ENCODE assay signal across 10 cellular contexts in the genomic region with DNA sequence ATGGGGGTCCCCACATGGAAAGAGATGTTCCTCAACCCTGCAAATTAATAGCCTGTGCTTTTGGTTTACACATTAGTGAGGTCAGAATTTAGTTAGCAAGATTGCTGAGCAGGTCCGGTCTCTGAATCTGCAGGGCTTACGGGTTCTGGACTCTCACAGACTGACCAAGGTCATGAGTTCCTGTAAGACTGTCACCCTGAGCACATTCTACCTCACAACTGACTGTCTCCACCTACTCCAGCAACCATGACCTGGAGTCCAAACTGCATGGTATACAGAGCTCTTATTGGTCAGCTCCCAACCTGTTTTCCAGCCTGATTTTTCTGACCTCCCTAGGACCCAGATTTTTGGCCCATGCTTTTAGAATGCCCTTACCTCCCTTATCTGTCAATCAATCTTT. TPM values are rescaled to one million over a fixed set of nuclear protein-coding genes. Genes with fewer than 3 reads are reported as not detected.
A peak's percentile ranks its signal among the peaks of the same experiment; 100 is the strongest.
DNase-seq lines count a peak whose midpoint lies in the region; ATAC-seq and TF ChIP-seq lines count a peak whose summit lies in the region.
"Had no signal": no experiment of that assay in that cellular context is flagged by ENCODE, and none has a peak within 500 bp of the region (broad histone marks: within the 10 kb centered on the region; RNA-seq: fewer than 3 reads in every experiment).

No MANE protein-coding gene starts in this region.

- H3K27ac ChIP-seq in right atrium auricular region (peak overlapping the region; percentile 84 to 93), gastroesophageal sphincter (peak overlapping the region in 3 of 4 donors; percentile 80), psoas muscle (peak overlapping the region; percentile 56)

- TF ChIP-seq CTCF in right atrium auricular region (IDR thresholded peaks at IDR 0.05) (no peak), gastroesophageal sphincter (IDR thresholded peaks at IDR 0.05) (no peak), psoas muscle (IDR thresholded peaks at IDR 0.05) (no peak)

- DNase-seq in right atrium auricular region (ENCODE audit: low spot score) (peak; percentile 42), cardiac septum (ENCODE audit: low spot score) (no peak), psoas muscle (no peak), DMS 273 treated with DMSO at 0.1 percent for 48 hours (lab: John Stamatoyannopoulos, UW) (no peak), nucleus accumbens (lab: John Stamatoyannopoulos, UW) (no peak)
- no peak for DNase-seq in central memory CD4-positive, alpha-beta T cell
- DNase-seq: activated T-cell treated with anti-CD3 and anti-CD28 coated beads for 4 hours, NCI-H526 had no signal

- no peaks in the 10 kb centered on the region for H3K9me3 ChIP-seq in right atrium auricular region
- no peaks in the 10 kb centered on the region for H3K9me3 ChIP-seq in gastroesophageal sphincter
- H3K9me3 ChIP-seq in psoas muscle, result no peaks in the 10 kb centered on the region

- H3K4me1 ChIP-seq in right atrium auricular region, result peaks cover 0 to 99% of the 10 kb centered on the region in 2 donors
- peaks cover 7 to 69% (median 45%) of the 10 kb centered on the region in 3 donors for H3K4me1 ChIP-seq in gastroesophageal sphincter
- peaks cover 20% of the 10 kb centered on the region for H3K4me1 ChIP-seq in psoas muscle

- no peak for TF ChIP-seq POLR2A in gastroesophageal sphincter (IDR thresholded peaks at IDR 0.05)

- TF ChIP-seq EP300 in gastroesophageal sphincter (IDR thresholded peaks at IDR 0.05), result no peak

- 100% methylated on average over 2 of the region's 2 CpGs for WGBS in gastroesophageal sphincter (ENCODE audit: low coverage in 1 of 2), 2 donors
- 70 to 94% (median 90%) methylated on average over 2 of the region's 2 CpGs for WGBS in psoas muscle, 3 donors

- ATAC-seq in gastroesophageal sphincter (no peak), psoas muscle (no peak), HG02981 (IDR thresholded peaks at IDR 0.05; ENCODE audit: unreplicated experiment) (no peak)

- H3K4me3 ChIP-seq in right atrium auricular region (no peak overlapping the region), gastroesophageal sphincter (no peak overlapping the region), psoas muscle (no peak overlapping the region)

- intact Hi-C loops in cardiac septum (cut with DNase I) (no loop called here), psoas muscle (cut with DNase I) (no loop called here)

- H3K36me3 ChIP-seq in right atrium auricular region, result peaks cover 8% of the 10 kb centered on the region
- no peaks in the 10 kb centered on the region for H3K36me3 ChIP-seq in gastroesophageal sphincter
- H3K36me3 ChIP-seq in psoas muscle (ENCODE audit: insufficient read depth in 1 of 2, low read depth in 1 of 2), result no peaks in the 10 kb centered on the region

- H3K27me3 ChIP-seq in right atrium auricular region, result no peaks in the 10 kb centered on the region
- no peaks in the 10 kb centered on the region for H3K27me3 ChIP-seq in gastroesophageal sphincter
- H3K27me3 ChIP-seq in psoas muscle (ENCODE audit: insufficient read depth in 3 of 3, low read length in 2 of 3), result no peaks in the 10 kb centered on the region

RNA-seq across cellular contexts. Expression of gene DKK3, which starts 28.2 kb away (rescaled TPM):
- total RNA-seq in right atrium auricular region, result 1,000 to 10,000 TPM; 2,934 to 5,316 TPM
- total RNA-seq in cardiac septum, result 980 TPM
- total RNA-seq in gastroesophageal sphincter, result 100 to 1,000 TPM in 2 of 4 donors, 10 to 100 TPM in 2; 72.1 to 249 (median 127) TPM
- 10 to 100 TPM in 1 of 4 donors, 1 to 10 TPM in 3; 3.6 to 10.5 (median 5.0) TPM for total RNA-seq in psoas muscle
- polyA plus RNA-seq in psoas muscle, result 1 to 10 TPM; 2.8 to 4.1 (median 3.0) TPM

Comparison
In these comparisons a context has a peak if more than half of its experiments do, and no peak if none do; other contexts are left out.
1. RNA of gene DKK3, which starts 28.2 kb away (total RNA-seq): 2,934 to 5,316 TPM in right atrium auricular region, 980 TPM in cardiac septum (single experiment) and 72.1 to 249 TPM in gastroesophageal sphincter; 3.6 to 10.5 TPM in psoas muscle; every median in the first group is over 4 times any median in the second.
2. Peak in every context shown above with its lines, with median percentiles within 50 percentile points of each other: H3K27ac ChIP-seq.